ENCODE assay signal across 8 cellular contexts in genomic region chr1:16032388-16033100, GRCh38. TPM values are rescaled to one million over a fixed set of nuclear protein-coding genes. Genes with fewer than 3 reads are reported as not detected.
DNase-seq lines count a peak whose midpoint lies in the region; ATAC-seq and TF ChIP-seq lines count a peak whose summit lies in the region.

No MANE protein-coding gene starts in this region.

- 0 to 50% methylated on average over 1 to 7 of the region's 18 CpGs for WGBS in gastroesophageal sphincter (ENCODE audit: low coverage in 1 of 2), 2 donors

- TF ChIP-seq CTCF in gastroesophageal sphincter (IDR thresholded peaks at IDR 0.05) = peak in 3 of 4 experiments; percentile 98 to 100 (median 100)
- TF ChIP-seq CTCF in omental fat pad (IDR thresholded peaks at IDR 0.05) = peak in 2 of 3 donors; percentile 62 to 86
- peak; percentile 88 to 94 (median 88) for TF ChIP-seq CTCF in vagina (IDR thresholded peaks at IDR 0.05)

- ATAC-seq in gastroesophageal sphincter (peak; percentile 94), omental fat pad (ENCODE audit: low FRiP score) (peak; percentile 77)

- DNase-seq in NCI-H524 (lab: John Stamatoyannopoulos, UW) (peak; percentile 34 to 75), NCI-H524 treated with DMSO at 0.1 percent for 48 hours (lab: John Stamatoyannopoulos, UW) (no peak), HPDE6-E6E7 (ENCODE audit: extremely low spot score) (peak; percentile 88), omental fat pad (ENCODE audit: low spot score) (peak; percentile 66), vagina (ENCODE audit: extremely low spot score in 2 of 2) (no peak)
- DNase-seq in activated effector memory CD4-positive, alpha-beta T cell treated with Interleukin-2 at 50 U/mL for 16 hours = peak; percentile 9

- H3K4me3 ChIP-seq in gastroesophageal sphincter (no peak overlapping the region), vagina (no peak overlapping the region)

- H3K27me3 ChIP-seq in gastroesophageal sphincter (no peaks in the 10 kb centered on the region), vagina (no peaks in the 10 kb centered on the region)

- H3K9me3 ChIP-seq in gastroesophageal sphincter (no peaks in the 10 kb centered on the region), vagina (no peaks in the 10 kb centered on the region)

- H3K27ac ChIP-seq in gastroesophageal sphincter (no peak overlapping the region), vagina (no peak overlapping the region)

- intact Hi-C loops in vagina (cut with DNase I) = loop anchor here (2.0 kb wide), 1 partner anchor 24 kb away; no protein-coding TSS in a partner anchor

- H3K4me1 ChIP-seq in gastroesophageal sphincter (peaks cover 0 to 15% (median 6%) of the 10 kb centered on the region in 3 donors), vagina (peaks cover 9% of the 10 kb centered on the region)

- TF ChIP-seq POLR2A in gastroesophageal sphincter (IDR thresholded peaks at IDR 0.05) = no peak
- TF ChIP-seq POLR2A in vagina (IDR thresholded peaks at IDR 0.05) = no peak

- H3K36me3 ChIP-seq in gastroesophageal sphincter (no peaks in the 10 kb centered on the region), vagina (no peaks in the 10 kb centered on the region)

- TF ChIP-seq EP300 in gastroesophageal sphincter (IDR thresholded peaks at IDR 0.05) = no peak

TF ChIP-seq in PFSK-1, 5 proteins besides CTCF, POLR2A, EP300 and RAD21:
- no peak for TF ChIP-seq TAF1 (IDR thresholded peaks at IDR 0.05; ENCODE audit: borderline replicate concordance, insufficient read depth, low read length)
- TF ChIP-seq REST (IDR thresholded peaks at IDR 0.05; ENCODE audit: insufficient read depth in 1 of 2, low read depth in 2 of 2, low read length in 2 of 2) = no peak
- TF ChIP-seq FOXP2 (optimal IDR thresholded peaks at IDR 0.05; ENCODE audit: borderline replicate concordance, extremely low read depth, extremely low read length, insufficient read depth) = peak; percentile 63

RNA-seq across cellular contexts. Expression of gene CLCNKA, which starts 10.7 kb away (rescaled TPM):
- 0.68 TPM for polyA plus RNA-seq in PFSK-1 (2012; ENCODE audit: insufficient read length, low read depth)
- total RNA-seq in gastroesophageal sphincter (1 to 10 TPM in 1 of 4 donors, under 1 TPM in 2, not detected in 1; 0.08 to 3.0 (median 0.20) TPM), omental fat pad (1 to 10 TPM in 2 of 4 donors, under 1 TPM in 2; 0.37 to 2.4 (median 1.0) TPM), vagina (0.25 TPM)

RNA-seq across cellular contexts. Expression of gene CLCNKB, which starts 11.0 kb away (rescaled TPM):
- not detected for polyA plus RNA-seq in PFSK-1 (2012; ENCODE audit: insufficient read length, low read depth)
- total RNA-seq in gastroesophageal sphincter = 1 to 10 TPM in 2 of 4 donors, under 1 TPM in 2; 0.20 to 1.9 (median 0.82) TPM
- 1 to 10 TPM in 2 of 4 donors, under 1 TPM in 1, not detected in 1; 0.38 to 2.2 (median 1.6) TPM for total RNA-seq in omental fat pad
- not detected for total RNA-seq in vagina

RNA-seq across cellular contexts. Expression of gene HSPB7, which starts 14.7 kb away (rescaled TPM):
- 2.6 TPM for polyA plus RNA-seq in PFSK-1 (2012; ENCODE audit: insufficient read length, low read depth)
- 100 to 1,000 TPM; 143 to 505 (median 229) TPM for total RNA-seq in gastroesophageal sphincter
- total RNA-seq in omental fat pad = 100 to 1,000 TPM in 3 of 4 donors, 10 to 100 TPM in 1; 65.7 to 157 (median 128) TPM
- total RNA-seq in vagina = 19.4 TPM

RNA-seq across cellular contexts. Expression of gene SRARP, which starts 28.5 kb away (rescaled TPM):
- 0.18 TPM for polyA plus RNA-seq in PFSK-1 (2012; ENCODE audit: insufficient read length, low read depth)
- total RNA-seq in gastroesophageal sphincter = not detected
- total RNA-seq in omental fat pad = not detected
- not detected for total RNA-seq in vagina

RNA-seq across cellular contexts. Expression of gene FAM131C, which starts 40.9 kb away (rescaled TPM):
- 2.9 TPM for polyA plus RNA-seq in PFSK-1 (2012; ENCODE audit: insufficient read length, low read depth)
- total RNA-seq in gastroesophageal sphincter (not detected), omental fat pad (not detected), vagina (0.98 TPM)

Comparison
In these comparisons a context has a peak if more than half of its experiments do, and no peak if none do; other contexts are left out.
1. DNase-seq: peak in NCI-H524 (2 of 2), HPDE6-E6E7 (single experiment), activated effector memory CD4-positive, alpha-beta T cell treated with Interleukin-2 at 50 U/mL for 16 hours (single experiment) and omental fat pad (single experiment); none in NCI-H524 treated with DMSO at 0.1 percent for 48 hours (single experiment) and vagina (0 of 2).
2. Peak in every context shown above with its lines, with median percentiles within 50 percentile points of each other: CTCF ChIP-seq.